In genomic region chr7:7639421-7639820, GRCh38 we compare ENCODE assay signal across 8 cellular contexts. TPM values are rescaled to one million over a fixed set of nuclear protein-coding genes. Genes with fewer than 3 reads are reported as not detected.
DNase-seq lines count a peak whose midpoint lies in the region; ATAC-seq, FAIRE-seq and TF ChIP-seq lines count a peak whose summit lies in the region.

No MANE protein-coding gene starts in this region.

- no peaks in the 10 kb centered on the region for H3K9me3 Mint-ChIP-seq in astrocyte (ENCODE audit: unreplicated experiment)

- H3K79me2 ChIP-seq in astrocyte (ENCODE audit: insufficient read depth, low read length) = no peaks in the 10 kb centered on the region

- peak overlapping the region; percentile 97 for H3K4me3 Mint-ChIP-seq in astrocyte (ENCODE audit: unreplicated experiment)

- TF ChIP-seq CTCF in heart right ventricle (IDR thresholded peaks at IDR 0.05) = no peak
- TF ChIP-seq CTCF in astrocyte (IDR thresholded peaks at IDR 0.05; ENCODE audit: insufficient read depth, low read depth, low read length) = no peak
- TF ChIP-seq CTCF in lower lobe of right lung (IDR thresholded peaks at IDR 0.05) = no peak
- TF ChIP-seq CTCF in uterus (IDR thresholded peaks at IDR 0.05) = no peak

- no peaks in the 10 kb centered on the region for H3K9me3 ChIP-seq in heart right ventricle
- no peaks in the 10 kb centered on the region for H3K9me3 ChIP-seq in astrocyte (ENCODE audit: insufficient read depth, low read depth, low read length)
- H3K9me3 ChIP-seq in lower lobe of right lung = no peaks in the 10 kb centered on the region
- no peaks in the 10 kb centered on the region for H3K9me3 ChIP-seq in uterus

- H3K27ac Mint-ChIP-seq in astrocyte (ENCODE audit: unreplicated experiment) = no peak overlapping the region

- H3K4me1 Mint-ChIP-seq in astrocyte (ENCODE audit: low read depth, unreplicated experiment) = peaks cover 9% of the 10 kb centered on the region

- FAIRE-seq in astrocyte (lab: Jason Lieb, UNC) = no peak

- TF ChIP-seq POLR2A in uterus (IDR thresholded peaks at IDR 0.05) = no peak

- peaks cover 0 to 29% (median 3%) of the 10 kb centered on the region in 9 donors for H3K36me3 ChIP-seq in heart right ventricle
- H3K36me3 ChIP-seq in astrocyte (ENCODE audit: insufficient read depth, low read length) = no peaks in the 10 kb centered on the region
- peaks cover 14% of the 10 kb centered on the region for H3K36me3 ChIP-seq in lower lobe of right lung
- H3K36me3 ChIP-seq in uterus = no peaks in the 10 kb centered on the region

- H3K4me3 ChIP-seq in heart right ventricle (peak overlapping the region in 9 of 10 donors; percentile 69 to 94 (median 78)), astrocyte (ENCODE audit: insufficient read depth, low read depth, low read length) (peak overlapping the region; percentile 95), lower lobe of right lung (peak overlapping the region; percentile 79), uterus (peak overlapping the region; percentile 63 to 87)

- no peaks in the 10 kb centered on the region for H3K36me3 Mint-ChIP-seq in astrocyte (ENCODE audit: low read depth, unreplicated experiment)

- WGBS in heart right ventricle, 2 donors = 22 to 26% methylated on average over 5 of the region's 5 CpGs

- intact Hi-C loops in heart right ventricle (cut with DNase I) = loop anchor here in 1 of 10 donors (2.0 kb wide), 1 partner anchor 63 kb away; no protein-coding TSS in a partner anchor
- intact Hi-C loops in Right ventricle myocardium superior (cut with DNase I) = no loop called here
- intact Hi-C loops in lower lobe of right lung (cut with DNase I) = no loop called here
- intact Hi-C loops in uterus (cut with DNase I; ENCODE audit: low total_unique reads) = no loop called here
- intact Hi-C loops in posterior cingulate gyrus (cut with DNase I) = no loop called here

- peak overlapping the region in 8 of 10 donors; percentile 52 to 94 (median 88) for H3K27ac ChIP-seq in heart right ventricle
- peak overlapping the region; percentile 78 for H3K27ac ChIP-seq in astrocyte (ENCODE audit: low read depth, low read length)
- H3K27ac ChIP-seq in lower lobe of right lung = peak overlapping the region; percentile 92
- peak overlapping the region; percentile 88 to 89 for H3K27ac ChIP-seq in uterus

- H3K4me1 ChIP-seq in heart right ventricle (peaks cover 2 to 28% (median 18%) of the 10 kb centered on the region in 9 donors), astrocyte (ENCODE audit: insufficient read depth, low read length) (peaks cover 6% of the 10 kb centered on the region), lower lobe of right lung (peaks cover 18% of the 10 kb centered on the region), uterus (no peaks in the 10 kb centered on the region)

- peak overlapping the region; percentile 97 for H3K4me2 ChIP-seq in astrocyte (ENCODE audit: low read length)

- ATAC-seq in heart right ventricle (no peak), Right ventricle myocardium superior (ENCODE audit: poor library complexity) (no peak), lower lobe of right lung (no peak), HG02981 (IDR thresholded peaks at IDR 0.05; ENCODE audit: unreplicated experiment) (no peak)

- H4K20me1 ChIP-seq in astrocyte (ENCODE audit: insufficient read depth, low read length) = no peaks in the 10 kb centered on the region

- peak overlapping the region; percentile 98 for H2AFZ ChIP-seq in astrocyte (ENCODE audit: low read depth, low read length)

- H3K9ac ChIP-seq in astrocyte (ENCODE audit: low read length) = peak overlapping the region; percentile 88

- H3K27me3 ChIP-seq in heart right ventricle (no peaks in the 10 kb centered on the region), astrocyte (ENCODE audit: insufficient read depth, low read length) (no peaks in the 10 kb centered on the region), lower lobe of right lung (ENCODE audit: low read depth) (no peaks in the 10 kb centered on the region), uterus (no peaks in the 10 kb centered on the region)

- no peaks in the 10 kb centered on the region for H3K27me3 Mint-ChIP-seq in astrocyte (ENCODE audit: low read depth, unreplicated experiment)

- DNase-seq in heart right ventricle (no peak), Right ventricle myocardium superior (no peak), astrocyte (ENCODE audit: low read depth) (peak; percentile 8), lower lobe of right lung (no peak), uterus (no peak), posterior cingulate gyrus (no peak), MV-4-11 (lab: John Stamatoyannopoulos, UW) (no peak)

RNA-seq across cellular contexts. Expression of gene UMAD1, which starts 1.1 kb away (rescaled TPM):
- total RNA-seq in heart right ventricle (10 to 100 TPM; 13.4 to 24.7 (median 18.0) TPM), Right ventricle myocardium superior (14.3 TPM), astrocyte (9.3 TPM in 2 replicates), lower lobe of right lung (21.6 TPM), uterus (10 to 100 TPM in 3 of 4 donors, 1 to 10 TPM in 1; 1.3 to 32.9 (median 15.3) TPM)
- polyA plus RNA-seq in heart right ventricle = 1 to 10 TPM; 3.5 to 7.9 TPM
